ENCODE assay signal across 8 cellular contexts in the genomic region with DNA sequence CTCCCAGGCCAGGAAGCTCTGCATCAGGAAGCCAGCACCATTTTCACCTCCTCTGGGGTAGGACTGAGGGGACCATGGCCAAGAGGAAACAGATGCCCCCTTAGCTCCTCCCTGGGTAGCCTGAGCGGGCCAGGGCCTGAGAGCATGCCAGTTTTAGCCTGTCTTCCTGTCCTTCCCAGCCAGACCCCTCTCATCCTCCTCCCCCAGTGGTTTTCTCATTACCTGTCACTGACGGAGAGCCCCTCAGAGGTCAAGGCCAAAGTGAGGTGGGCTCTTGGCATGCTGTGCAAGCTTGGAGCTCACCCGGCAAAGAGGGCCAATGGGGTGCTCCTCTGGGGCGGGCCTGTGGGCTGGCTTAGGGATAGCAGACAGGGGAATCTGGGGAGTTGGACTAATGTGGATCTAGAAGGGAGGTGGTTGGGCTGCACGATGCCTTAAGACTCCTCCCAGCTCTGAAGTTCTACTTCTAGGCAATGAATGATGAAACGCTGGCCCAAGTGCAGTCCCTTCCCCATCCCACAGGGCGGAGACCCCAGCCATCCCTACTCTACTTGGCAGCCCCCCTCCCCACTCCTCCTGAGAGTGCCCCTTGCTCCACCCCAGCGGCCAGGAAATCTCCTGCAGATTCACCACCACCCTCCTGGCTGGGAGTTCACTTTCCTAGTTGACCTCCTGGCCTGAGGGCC. TPM values are rescaled to one million over a fixed set of nuclear protein-coding genes. Genes with fewer than 3 reads are reported as not detected.
A peak's percentile ranks its signal among the peaks of the same experiment; 100 is the strongest.
DNase-seq lines count a peak whose midpoint lies in the region; ATAC-seq and TF ChIP-seq lines count a peak whose summit lies in the region.

No MANE protein-coding gene starts in this region.

- H3K4me3 ChIP-seq in heart left ventricle: peak overlapping the region in 2 of 12 donors; percentile 52 to 53
- no peak overlapping the region for H3K4me3 ChIP-seq in mesodermal cell (ENCODE audit: extremely low read depth, insufficient read depth, low read length, poor library complexity, severe bottlenecking)
- peak overlapping the region; percentile 15 to 31 for H3K4me3 ChIP-seq in vagina

- DNase-seq in heart left ventricle (no peak), Right ventricle myocardium inferior (ENCODE audit: missing footprints) (no peak), chondrocyte (ENCODE audit: low spot score) (no peak), vagina (ENCODE audit: extremely low spot score in 2 of 2) (no peak), NCI-H1436 (lab: John Stamatoyannopoulos, UW) (no peak), retina (no peak)

- no peaks in the 10 kb centered on the region for H3K27me3 Mint-ChIP-seq in chondrocyte (ENCODE audit: low read depth)

- WGBS in heart left ventricle, 4 donors: 54 to 68% (median 61%) methylated on average over 8 of the region's 8 CpGs
- WGBS in mesodermal cell (ENCODE audit: insufficient coverage in 2 of 2), 2 experiments: 56 to 92% methylated on average over 4 of the region's 8 CpGs

- H3K27ac Mint-ChIP-seq in chondrocyte (ENCODE audit: unreplicated experiment): peak overlapping the region; percentile 100

- TF ChIP-seq POLR2A in heart left ventricle (IDR thresholded peaks at IDR 0.05): no peak
- TF ChIP-seq POLR2A in vagina (IDR thresholded peaks at IDR 0.05): no peak

- ATAC-seq in heart left ventricle (no peak), Right ventricle myocardium inferior (no peak), GM21619 (IDR thresholded peaks at IDR 0.05; ENCODE audit: unreplicated experiment) (no peak)

- no peaks in the 10 kb centered on the region for H3K9me3 ChIP-seq in heart left ventricle
- H3K9me3 ChIP-seq in mesodermal cell (ENCODE audit: control insufficient read depth, low read length): no peaks in the 10 kb centered on the region
- no peaks in the 10 kb centered on the region for H3K9me3 ChIP-seq in vagina

- H3K36me3 ChIP-seq in heart left ventricle (no peaks in the 10 kb centered on the region), mesodermal cell (ENCODE audit: control insufficient read depth, insufficient read depth, low read length) (peaks cover 4% of the 10 kb centered on the region), vagina (no peaks in the 10 kb centered on the region)

- H3K9me3 Mint-ChIP-seq in chondrocyte (ENCODE audit: low read depth): no peaks in the 10 kb centered on the region

- intact Hi-C loops in heart left ventricle (cut with DNase I) (loop anchor here in 1 of 10 donors (2.0 kb wide), 1 partner anchor 22 kb away; no protein-coding TSS in a partner anchor), Right ventricle myocardium inferior (cut with DNase I) (no loop called here), vagina (cut with DNase I) (no loop called here)

- H3K4me1 ChIP-seq in heart left ventricle (peaks cover 24 to 87% (median 62%) of the 10 kb centered on the region in 12 donors), mesodermal cell (ENCODE audit: control insufficient read depth, insufficient read depth, low read length, poor library complexity, severe bottlenecking) (peaks cover 64% of the 10 kb centered on the region), vagina (peaks cover 69% of the 10 kb centered on the region)

- no peak for TF ChIP-seq CTCF in heart left ventricle (IDR thresholded peaks at IDR 0.05)
- TF ChIP-seq CTCF in chondrocyte (IDR thresholded peaks at IDR 0.05): peak; percentile 38
- no peak for TF ChIP-seq CTCF in vagina (IDR thresholded peaks at IDR 0.05)

- H3K27me3 ChIP-seq in heart left ventricle: no peaks in the 10 kb centered on the region
- no peaks in the 10 kb centered on the region for H3K27me3 ChIP-seq in vagina

- peak overlapping the region; percentile 62 for H3K4me3 Mint-ChIP-seq in chondrocyte (ENCODE audit: unreplicated experiment)

- peak overlapping the region; percentile 91 to 99 (median 96) for H3K27ac ChIP-seq in heart left ventricle
- H3K27ac ChIP-seq in mesodermal cell (ENCODE audit: low read depth, low read length, severe bottlenecking): peak overlapping the region; percentile 96
- peak overlapping the region; percentile 99 for H3K27ac ChIP-seq in vagina

- H3K36me3 Mint-ChIP-seq in chondrocyte (ENCODE audit: low read depth): no peaks in the 10 kb centered on the region

- peaks cover 74% of the 10 kb centered on the region for H3K4me1 Mint-ChIP-seq in chondrocyte (ENCODE audit: low read depth)

RNA-seq across cellular contexts. Expression of gene LMNA, which starts 9.5 kb away (rescaled TPM):
- total RNA-seq in heart left ventricle (100 to 1,000 TPM; 223 to 396 (median 279) TPM), Right ventricle myocardium inferior (288 TPM), chondrocyte (641 to 675 TPM (median 641 TPM) in 3 replicates), vagina (436 TPM)
- polyA plus RNA-seq in heart left ventricle: 100 to 1,000 TPM; 257 to 272 TPM
- polyA plus RNA-seq in mesodermal cell (2013, experiment 1 of 2): 193 TPM
- 171 TPM for polyA plus RNA-seq in mesodermal cell (2013, experiment 2 of 2)

RNA-seq across cellular contexts. Expression of gene MEX3A, which starts 22.7 kb away (rescaled TPM):
- total RNA-seq in heart left ventricle (under 1 TPM; 0.12 to 0.53 (median 0.32) TPM), Right ventricle myocardium inferior (0.24 TPM), chondrocyte (11.7 to 12.7 TPM (median 12.0 TPM) in 3 replicates), vagina (1.2 TPM)
- polyA plus RNA-seq in heart left ventricle: under 1 TPM; 0.15 to 0.42 TPM
- polyA plus RNA-seq in mesodermal cell (2013, experiment 1 of 2): 61.7 TPM
- 47.5 TPM for polyA plus RNA-seq in mesodermal cell (2013, experiment 2 of 2)

RNA-seq across cellular contexts. Expression of gene RAB25, which starts 44.0 kb away (rescaled TPM):
- total RNA-seq in heart left ventricle (not detected), Right ventricle myocardium inferior (not detected), chondrocyte (not detected in 3 replicates), vagina (52.1 TPM)
- polyA plus RNA-seq in heart left ventricle: under 1 TPM in 1 of 2 donors, not detected in 1; 0.38 TPM
- polyA plus RNA-seq in mesodermal cell (2013, experiment 1 of 2): 0.74 TPM
- 0.91 TPM for polyA plus RNA-seq in mesodermal cell (2013, experiment 2 of 2)

RNA-seq across cellular contexts. Expression of gene SEMA4A, which starts 48.4 kb away (rescaled TPM):
- total RNA-seq in heart left ventricle: 10 to 100 TPM in 1 of 9 donors, 1 to 10 TPM in 5, under 1 TPM in 3; 0.60 to 10.2 (median 1.6) TPM
- polyA plus RNA-seq in heart left ventricle: 1 to 10 TPM in 1 of 2 donors, under 1 TPM in 1; 0.90 to 1.8 TPM
- total RNA-seq in Right ventricle myocardium inferior: 2.2 TPM
- total RNA-seq in chondrocyte: 1.6 to 2.5 TPM (median 2.0 TPM) in 3 replicates
- polyA plus RNA-seq in mesodermal cell (2013, experiment 1 of 2): 1.6 TPM
- polyA plus RNA-seq in mesodermal cell (2013, experiment 2 of 2): 1.4 TPM
- total RNA-seq in vagina: 18.7 TPM

RNA-seq across cellular contexts. Expression of gene LAMTOR2, which starts 50.4 kb away (rescaled TPM):
- 10 to 100 TPM; 51.5 to 83.2 (median 61.4) TPM for total RNA-seq in heart left ventricle
- 100 to 1,000 TPM in 1 of 2 donors, 10 to 100 TPM in 1; 88.6 to 106 TPM for polyA plus RNA-seq in heart left ventricle
- total RNA-seq in Right ventricle myocardium inferior: 63.8 TPM
- total RNA-seq in chondrocyte: 55.0 to 58.8 TPM (median 56.6 TPM) in 3 replicates
- polyA plus RNA-seq in mesodermal cell (2013, experiment 1 of 2): 87.0 TPM
- 84.4 TPM for polyA plus RNA-seq in mesodermal cell (2013, experiment 2 of 2)
- 73.9 TPM for total RNA-seq in vagina

Comparison
In these comparisons a context has a peak if more than half of its experiments do, and no peak if none do; other contexts are left out.
1. RNA of gene RAB25, which starts 44.0 kb away (total RNA-seq): 52.1 TPM in vagina (single experiment); not detected in chondrocyte, not detected in heart left ventricle and not detected in Right ventricle myocardium inferior (single experiment); every median in the first group is over 10 times any median in the second.
2. Peak in every context shown above with its lines, with median percentiles within 50 percentile points of each other: H3K27ac ChIP-seq.